Comparison of ENCODE assay signal across 24 cellular contexts in genomic region chr5:144583493-144584154, GRCh38.
DNase-seq lines count a peak whose midpoint lies in the region; ATAC-seq and TF ChIP-seq lines count a peak whose summit lies in the region.
"Had no signal": no experiment of that assay in that cellular context is flagged by ENCODE, and none has a peak within 500 bp of the region (broad histone marks: within the 10 kb centered on the region; RNA-seq: fewer than 3 reads in every experiment).

No MANE protein-coding gene starts in this region.

- no peak for TF ChIP-seq POLR2A in uterus (IDR thresholded peaks at IDR 0.05)

- no peak for TF ChIP-seq CTCF in uterus (IDR thresholded peaks at IDR 0.05)

- intact Hi-C loops in right cardiac atrium (cut with DNase I) = no loop called here
- intact Hi-C loops in uterus (cut with DNase I; ENCODE audit: low total_unique reads) = no loop called here

- DNase-seq in DMS53 (lab: John Stamatoyannopoulos, UW) (peak; percentile 60), NCI-H1105 (lab: John Stamatoyannopoulos, UW) (peak; percentile 40), NCI-H69 (lab: John Stamatoyannopoulos, UW) (peak; percentile 98), iPS-NIHi11 (ENCODE audit: low spot score) (peak; percentile 21), HuH-7 (ENCODE audit: low spot score) (no peak), right cardiac atrium (no peak), uterus (no peak)
- DNase-seq: activated CD4-positive, alpha-beta T cell treated with anti-CD3 and anti-CD28 coated beads, Interleukin-2, amount 50 U/mL, for 4 hours; activated naive CD4-positive, alpha-beta T cell treated with anti-CD3 and anti-CD28 coated beads for 36 hours; activated T-cell treated with anti-CD3 and anti-CD28 coated beads for 4 hours; anterior cingulate cortex; CD4-positive, alpha-beta memory T cell; cerebellar nuclear complex; effector memory CD8-positive, alpha-beta T cell; Karpas-422; left ventricle myocardium inferior; NCI-H187; occipital lobe; right lobe of liver; stimulated activated naive CD4-positive, alpha-beta T cell; SW 1271; thyroid gland had no signal

- H3K4me3 ChIP-seq in right cardiac atrium (ENCODE audit: low read length) (no peak overlapping the region), uterus (no peak overlapping the region)
- H3K4me3 ChIP-seq: left ventricle myocardium inferior, right lobe of liver, thyroid gland had no signal

- ATAC-seq in HG03432 (IDR thresholded peaks at IDR 0.05; ENCODE audit: unreplicated experiment) (no peak), right cardiac atrium (no peak)
- ATAC-seq: effector memory CD8-positive, alpha-beta T cell; HCT116 had no signal

- H3K9me3 ChIP-seq in right cardiac atrium (ENCODE audit: control insufficient read depth, low read length) (no peaks in the 10 kb centered on the region), uterus (no peaks in the 10 kb centered on the region)
- H3K9me3 ChIP-seq: left ventricle myocardium inferior, right lobe of liver, thyroid gland had no signal

- H3K4me1 ChIP-seq in right cardiac atrium (ENCODE audit: control insufficient read depth, insufficient read depth, low read length) = no peaks in the 10 kb centered on the region
- no peaks in the 10 kb centered on the region for H3K4me1 ChIP-seq in uterus
- H3K4me1 ChIP-seq: left ventricle myocardium inferior had no signal

- H3K27ac ChIP-seq in right cardiac atrium (ENCODE audit: low read length) (no peak overlapping the region), uterus (no peak overlapping the region)
- H3K27ac ChIP-seq: left ventricle myocardium inferior, right lobe of liver, thyroid gland had no signal

- no peaks in the 10 kb centered on the region for H3K36me3 ChIP-seq in uterus
- H3K36me3 ChIP-seq: left ventricle myocardium inferior, right lobe of liver, thyroid gland had no signal

- WGBS in right cardiac atrium = 61% methylated on average over 4 of the region's 4 CpGs

- no peaks in the 10 kb centered on the region for H3K27me3 ChIP-seq in right cardiac atrium (ENCODE audit: control insufficient read depth, insufficient read depth)
- H3K27me3 ChIP-seq in uterus = no peaks in the 10 kb centered on the region
- H3K27me3 ChIP-seq: right lobe of liver, thyroid gland had no signal

Comparison
In these comparisons a context has a peak if more than half of its experiments do, and no peak if none do; other contexts are left out.
1. DNase-seq: peak in DMS53 (single experiment), NCI-H1105 (single experiment), NCI-H69 (single experiment) and iPS-NIHi11 (single experiment); none in HuH-7 (single experiment), right cardiac atrium (0 of 3) and uterus (0 of 2).